Comparison of ENCODE assay signal across 16 cellular contexts in genomic region chr1:200909757-200910239, GRCh38.
DNase-seq lines count a peak whose midpoint lies in the region; ATAC-seq and TF ChIP-seq lines count a peak whose summit lies in the region.
"Had no signal": no experiment of that assay in that cellular context is flagged by ENCODE, and none has a peak within 500 bp of the region (broad histone marks: within the 10 kb centered on the region; RNA-seq: fewer than 3 reads in every experiment).

No MANE protein-coding gene starts in this region.

- peak; percentile 42 for ATAC-seq in GM18867 (IDR thresholded peaks at IDR 0.05; ENCODE audit: unreplicated experiment)
- ATAC-seq in GM21447 (IDR thresholded peaks at IDR 0.05; ENCODE audit: unreplicated experiment): peak; percentile 41
- peak; percentile 50 for ATAC-seq in HG03097 (IDR thresholded peaks at IDR 0.05; ENCODE audit: low FRiP score, unreplicated experiment)
- ATAC-seq: activated naive CD8-positive, alpha-beta T cell treated with anti-CD3 and anti-CD28 coated beads, Interleukin-2, amount 50 U/mL, for 24 hours; activated T-cell treated with anti-CD3 and anti-CD28 coated beads, Interleukin-2, amount 50 U/mL, for 72 hours; heart right ventricle; PC-3 had no signal

- peak overlapping the region; percentile 57 for H3K27ac Mint-ChIP-seq in nephron progenitor cell
- H3K27ac Mint-ChIP-seq: activated naive CD8-positive, alpha-beta T cell treated with anti-CD3 and anti-CD28 coated beads, Interleukin-2, amount 50 U/mL, for 24 hours; activated T-cell treated with anti-CD3 and anti-CD28 coated beads, Interleukin-2, amount 50 U/mL, for 72 hours; memory B cell had no signal

- no peaks in the 10 kb centered on the region for H3K4me1 Mint-ChIP-seq in nephron progenitor cell

- H3K4me3 Mint-ChIP-seq in nephron progenitor cell: no peak overlapping the region
- H3K4me3 Mint-ChIP-seq: activated naive CD8-positive, alpha-beta T cell treated with anti-CD3 and anti-CD28 coated beads, Interleukin-2, amount 50 U/mL, for 24 hours; activated T-cell treated with anti-CD3 and anti-CD28 coated beads, Interleukin-2, amount 50 U/mL, for 72 hours; memory B cell had no signal

- no peak for DNase-seq in nephron progenitor cell
- no peak for DNase-seq in 8988T
- DNase-seq in COR-L47 (lab: John Stamatoyannopoulos, UW): no peak
- no peak for DNase-seq in midbrain (lab: John Stamatoyannopoulos, UW)
- DNase-seq: activated CD4-positive, alpha-beta T cell treated with anti-CD3 and anti-CD28 coated beads, Interleukin-2, amount 50 U/mL, for 48 hours; activated naive CD8-positive, alpha-beta T cell treated with anti-CD3 and anti-CD28 coated beads, Interleukin-2, amount 50 U/mL, for 24 hours; activated T-cell treated with anti-CD3 and anti-CD28 coated beads, Interleukin-2, amount 50 U/mL, for 72 hours; GM23248; heart right ventricle; NCI-H1930; NCI-H526 treated with DMSO at 0.1 percent for 48 hours; PC-3 had no signal

- no peaks in the 10 kb centered on the region for H3K27me3 Mint-ChIP-seq in nephron progenitor cell (ENCODE audit: low read depth, poor library complexity)

- H3K9me3 Mint-ChIP-seq in nephron progenitor cell: no peaks in the 10 kb centered on the region
- H3K9me3 Mint-ChIP-seq: activated naive CD8-positive, alpha-beta T cell treated with anti-CD3 and anti-CD28 coated beads, Interleukin-2, amount 50 U/mL, for 24 hours; memory B cell had no signal

- no peak for TF ChIP-seq CTCF in nephron progenitor cell (IDR thresholded peaks at IDR 0.05)

- peaks cover 44% of the 10 kb centered on the region for H3K36me3 Mint-ChIP-seq in nephron progenitor cell (ENCODE audit: low read depth)
- H3K36me3 Mint-ChIP-seq: memory B cell had no signal
